ENCODE assay signal across 18 cellular contexts in the genomic region with DNA sequence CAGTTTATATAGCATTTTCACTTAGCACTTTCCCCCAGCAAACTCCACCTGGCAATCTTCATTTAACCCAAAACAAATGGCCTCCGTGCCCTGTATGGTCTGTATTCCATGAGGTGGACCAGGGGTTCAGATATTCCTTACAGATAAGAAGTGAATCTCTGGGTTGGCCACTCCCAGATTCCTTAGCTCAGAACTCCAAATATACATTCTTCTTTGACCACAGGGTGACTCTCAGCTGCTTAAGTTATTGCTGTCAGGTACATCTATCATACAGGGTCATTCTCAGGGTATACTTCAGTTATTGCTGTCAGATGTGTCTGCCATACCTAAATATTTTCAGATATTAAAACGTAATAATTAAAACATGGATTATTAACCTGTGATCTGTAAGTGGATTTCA.
DNase-seq lines count a peak whose midpoint lies in the region; ATAC-seq and TF ChIP-seq lines count a peak whose summit lies in the region.
"Had no signal": no experiment of that assay in that cellular context is flagged by ENCODE, and none has a peak within 500 bp of the region (broad histone marks: within the 10 kb centered on the region; RNA-seq: fewer than 3 reads in every experiment).

No MANE protein-coding gene starts in this region.

- ATAC-seq in RWPE2 (ENCODE audit: low read depth) (peak; percentile 80), foreskin keratinocyte (peak; percentile 73), HG02763 (IDR thresholded peaks at IDR 0.05; ENCODE audit: unreplicated experiment) (no peak)
- ATAC-seq: GM23338 had no signal

- H3K9me3 ChIP-seq in RWPE2 (ENCODE audit: severe bottlenecking) (no peaks in the 10 kb centered on the region), HAP-1 (no peaks in the 10 kb centered on the region)
- H3K9me3 ChIP-seq: Peyer's patch had no signal

- H3K27ac ChIP-seq in RWPE2 (ENCODE audit: poor library complexity, severe bottlenecking): no peak overlapping the region
- H3K27ac ChIP-seq in foreskin keratinocyte: no peak overlapping the region
- H3K27ac ChIP-seq: Peyer's patch had no signal

- in situ Hi-C loops in HAP-1 (cut with MboI; ENCODE audit: low sequenced_read_pairs): no loop called here

- H3K4me3 ChIP-seq in RWPE2 (ENCODE audit: severe bottlenecking): no peak overlapping the region
- H3K4me3 ChIP-seq in HAP-1: no peak overlapping the region
- H3K4me3 ChIP-seq: GM23338, Peyer's patch had no signal

- no peaks in the 10 kb centered on the region for H3K27me3 ChIP-seq in RWPE2 (ENCODE audit: insufficient read depth, poor library complexity, severe bottlenecking)
- no peaks in the 10 kb centered on the region for H3K27me3 ChIP-seq in foreskin keratinocyte
- H3K27me3 ChIP-seq in HAP-1 (ENCODE audit: low read depth): no peaks in the 10 kb centered on the region
- H3K27me3 ChIP-seq: Peyer's patch had no signal

- DNase-seq in EH (ENCODE audit: low read depth): peak; percentile 57
- DNase-seq in LHCN-M2 (ENCODE audit: low read depth): peak; percentile 6
- DNase-seq in RWPE2 (ENCODE audit: low spot score): no peak
- DNase-seq in foreskin keratinocyte: peak in 1 of 2 donors; percentile 46
- DNase-seq in GM10266 (ENCODE audit: extremely low spot score): no peak
- no peak for DNase-seq in cerebellum (ENCODE audit: low spot score)
- DNase-seq in HAP-1 (ENCODE audit: low spot score in 2 of 2): no peak
- DNase-seq: Calu3; CD4-positive, alpha-beta T cell; GF-D8; NCI-H1048; NCI-H146; NCI-H2107; NCI-H345; Peyer's patch; SIG-M5 had no signal

- no peaks in the 10 kb centered on the region for H3K36me3 ChIP-seq in RWPE2 (ENCODE audit: low read depth)
- no peaks in the 10 kb centered on the region for H3K36me3 ChIP-seq in HAP-1 (replicated peaks)
- H3K36me3 ChIP-seq: Peyer's patch had no signal

- peaks cover 3% of the 10 kb centered on the region for H3K4me1 ChIP-seq in RWPE2 (ENCODE audit: insufficient read depth, poor library complexity, severe bottlenecking)
- H3K4me1 ChIP-seq in foreskin keratinocyte: peaks cover 11% of the 10 kb centered on the region
- H3K4me1 ChIP-seq in HAP-1: no peaks in the 10 kb centered on the region
- H3K4me1 ChIP-seq: Peyer's patch had no signal

- no peak for TF ChIP-seq CTCF in RWPE2 (IDR thresholded peaks at IDR 0.05; ENCODE audit: poor library complexity, severe bottlenecking)
- TF ChIP-seq CTCF in foreskin keratinocyte (conservative IDR thresholded peaks at IDR 0.05): no peak
- TF ChIP-seq CTCF in GM10266 (IDR thresholded peaks at IDR 0.05; ENCODE audit: control insufficient read depth, insufficient read depth, low read depth, missing control alignments): no peak

Comparison
In these comparisons a context has a peak if more than half of its experiments do, and no peak if none do; other contexts are left out.
1. DNase-seq: peak in EH (single experiment) and LHCN-M2 (single experiment); none in RWPE2 (single experiment), GM10266 (single experiment), cerebellum (single experiment) and HAP-1 (0 of 2).